20 cellular contexts compared by ENCODE assay signal in the genomic region with DNA sequence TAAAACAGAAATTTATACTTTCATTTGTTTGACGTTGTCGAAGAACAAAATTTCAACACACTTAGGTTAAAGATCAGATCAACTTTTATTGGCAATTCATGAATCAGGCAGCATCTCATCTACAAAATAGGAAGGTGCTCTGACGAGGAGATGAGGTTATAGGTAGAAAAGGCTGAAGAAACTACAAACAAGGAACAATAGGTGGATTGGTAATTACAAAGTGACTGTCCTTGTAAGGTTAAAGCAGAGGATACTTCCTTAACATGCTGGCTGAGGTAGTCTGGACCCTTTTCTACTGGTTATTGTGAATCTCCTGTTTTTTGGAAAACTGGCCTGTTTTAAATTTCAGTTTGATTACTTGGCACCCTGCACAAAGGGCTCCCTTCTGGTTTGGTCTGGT. TPM values are rescaled to one million over a fixed set of nuclear protein-coding genes. Genes with fewer than 3 reads are reported as not detected.
A peak's percentile ranks its signal among the peaks of the same experiment; 100 is the strongest.
DNase-seq lines count a peak whose midpoint lies in the region; ATAC-seq, FAIRE-seq and TF ChIP-seq lines count a peak whose summit lies in the region.
"Had no signal": no experiment of that assay in that cellular context is flagged by ENCODE, and none has a peak within 500 bp of the region (broad histone marks: within the 10 kb centered on the region; RNA-seq: fewer than 3 reads in every experiment).

No MANE protein-coding gene starts in this region.

- no peak overlapping the region for H4K8ac ChIP-seq in H1 (ENCODE audit: extremely low read depth, insufficient read depth, low read length)

- H3K9me3 ChIP-seq in HepG2 (ENCODE audit: low read length) (no peaks in the 10 kb centered on the region), right lobe of liver (no peaks in the 10 kb centered on the region), HEK293 (ENCODE audit: control insufficient read depth, insufficient read depth, low read depth, low read length) (no peaks in the 10 kb centered on the region), H1 (ENCODE audit: insufficient read depth in 2 of 2, low read depth in 1 of 2, low read length in 1 of 2) (peaks cover 0 to 2% of the 10 kb centered on the region in 2 experiments; a peak in 1 of 4 replicates), prostate gland (no peaks in the 10 kb centered on the region)

- H3K79me1 ChIP-seq in H1 (ENCODE audit: low read depth, low read length): no peaks in the 10 kb centered on the region

- BruUV-seq in HepG2 (replicated peaks; lab: Mats Ljungman, UMichigan): no TSS peak

- H3K36me3 ChIP-seq in HepG2 (replicated peaks in 1 of 2; ENCODE audit: control insufficient read depth in 1 of 2, insufficient read depth in 2 of 2, low read length in 2 of 2): no peaks in the 10 kb centered on the region
- no peaks in the 10 kb centered on the region for H3K36me3 ChIP-seq in right lobe of liver
- H3K36me3 ChIP-seq in HEK293 (ENCODE audit: control insufficient read depth in 2 of 2, insufficient read depth in 1 of 2, low read length in 2 of 2): no peaks in the 10 kb centered on the region
- no peaks in the 10 kb centered on the region for H3K36me3 ChIP-seq in H1 (ENCODE audit: control insufficient read depth in 2 of 4, insufficient read depth in 4 of 4, low read length in 3 of 4)
- no peaks in the 10 kb centered on the region for H3K36me3 ChIP-seq in prostate gland
- H3K36me3 ChIP-seq: BLaER1 had no signal

- no peak overlapping the region for H3K18ac ChIP-seq in H1 (ENCODE audit: extremely low read depth, low read length)

- intact Hi-C loops in HepG2 (cut with micrococcal nuclease; ENCODE audit: unreplicated experiment) (no loop called here), right lobe of liver (cut with DNase I) (no loop called here), prostate gland (cut with DNase I) (no loop called here)

- TF ChIP-seq EP300 in HepG2 (IDR thresholded peaks at IDR 0.05; ENCODE audit: low read depth in 2 of 2, low read length in 2 of 2) (no peak), HepG2 (CRISPR knock-in tag; IDR thresholded peaks at IDR 0.05; ENCODE audit: borderline replicate concordance) (no peak), H1 (IDR thresholded peaks at IDR 0.05; ENCODE audit: borderline replicate concordance in 1 of 2, low read depth in 2 of 2, low read length in 2 of 2) (no peak)

- H3K79me2 ChIP-seq in HepG2 (ENCODE audit: insufficient read depth, low read length) (no peaks in the 10 kb centered on the region), H1 (ENCODE audit: control insufficient read depth in 1 of 2, insufficient read depth in 2 of 2, low read length in 2 of 2) (no peaks in the 10 kb centered on the region)

- FAIRE-seq in HepG2 (lab: Jason Lieb, UNC) (no peak), H1 (lab: Jason Lieb, UNC) (no peak), urothelium cell line (lab: Jason Lieb, UNC) (no peak)
- FAIRE-seq: GM12891, GM19239 had no signal

- peaks cover 0 to 6% of the 10 kb centered on the region in 2 experiments; a peak in 1 of 5 replicates for H3K27me3 ChIP-seq in HepG2 (ENCODE audit: control insufficient read depth in 1 of 2, insufficient read depth in 2 of 2, low read length in 2 of 2)
- no peaks in the 10 kb centered on the region for H3K27me3 ChIP-seq in right lobe of liver
- peaks cover 0 to 7% (median 0%) of the 10 kb centered on the region in 4 experiments; a peak in 2 of 7 replicates for H3K27me3 ChIP-seq in H1 (replicated peaks in 1 of 4; ENCODE audit: control insufficient read depth in 3 of 4, extremely low read depth in 1 of 4, insufficient read depth in 3 of 4, low read length in 3 of 4)
- H3K27me3 ChIP-seq in prostate gland (replicated peaks; ENCODE audit: insufficient read depth): no peaks in the 10 kb centered on the region

- no peak overlapping the region for H3K56ac ChIP-seq in H1 (replicated peaks; ENCODE audit: insufficient read length, low read depth, low read length)

- no peak overlapping the region for H3K4me3 ChIP-seq in HepG2 (replicated peaks in 1 of 3; ENCODE audit: insufficient read depth in 1 of 3, low read depth in 2 of 3, low read length in 3 of 3)
- no peak overlapping the region for H3K4me3 ChIP-seq in right lobe of liver
- no peak overlapping the region for H3K4me3 ChIP-seq in HEK293 (ENCODE audit: low read depth, low read length)
- H3K4me3 ChIP-seq in H1 (ENCODE audit: extremely low read depth in 1 of 4, insufficient read depth in 2 of 4, low read depth in 3 of 4, low read length in 4 of 4): no peak overlapping the region
- no peak overlapping the region for H3K4me3 ChIP-seq in prostate gland
- H3K4me3 ChIP-seq: BLaER1 had no signal

- no peak for TF ChIP-seq CTCF in HepG2 (CRISPR knock-in tag; IDR thresholded peaks at IDR 0.05)
- no peak for TF ChIP-seq CTCF in right lobe of liver (IDR thresholded peaks at IDR 0.05)
- no peak for TF ChIP-seq CTCF in HEK293 (tag by site-specific recombination; IDR thresholded peaks at IDR 0.05)
- no peak for TF ChIP-seq CTCF in H1 (IDR thresholded peaks at IDR 0.05; ENCODE audit: control extremely low read depth in 1 of 3, insufficient read depth in 1 of 3, low read depth in 1 of 3, low read length in 3 of 3)
- TF ChIP-seq CTCF in prostate gland (IDR thresholded peaks at IDR 0.05): no peak

- in situ Hi-C loops in HepG2 (cut with HindIII; ENCODE audit: extremely low pct_ligation_motif_present, low pct_unique_long_range_greater_than_20kb): no loop called here

- no peak overlapping the region for H3K4me2 ChIP-seq in HepG2 (ENCODE audit: low read depth, low read length)
- H3K4me2 ChIP-seq in H1 (ENCODE audit: insufficient read depth in 1 of 2, low read depth in 2 of 2, low read length in 2 of 2): no peak overlapping the region
- H3K4me2 ChIP-seq: BLaER1 had no signal

- DNase-seq in HepG2 (ENCODE audit: low spot score) (no peak), right lobe of liver (no peak), H1 (ENCODE audit: low read depth in 1 of 2, low spot score in 2 of 2) (no peak), medulla oblongata (ENCODE audit: extremely low spot score) (no peak), urothelium cell line (ENCODE audit: low spot score) (no peak), prostate gland (ENCODE audit: low spot score) (no peak)
- DNase-seq: 8988T; CD8-positive, alpha-beta memory T cell; COR-L47; DMS 273 treated with DMSO at 0.1 percent for 48 hours; DMS53; DND-41; EL; H7 had no signal

- TF ChIP-seq POLR2A in HepG2 (IDR thresholded peaks at IDR 0.05; ENCODE audit: insufficient read depth in 1 of 2, low read depth in 2 of 2, low read length in 2 of 2) (no peak), right lobe of liver (IDR thresholded peaks at IDR 0.05) (no peak), H1 (IDR thresholded peaks at IDR 0.05; ENCODE audit: control extremely low read depth in 1 of 2, low read depth in 2 of 2, low read length in 2 of 2) (no peak), prostate gland (IDR thresholded peaks at IDR 0.05) (no peak)

- no peak overlapping the region for H2BK20ac ChIP-seq in H1 (ENCODE audit: low read length)

- H3K4ac ChIP-seq in H1 (replicated peaks; ENCODE audit: insufficient read length, low read depth, low read length): no peak overlapping the region

- H3K4me1 ChIP-seq in HepG2 (ENCODE audit: insufficient read depth, low read length) (peaks cover 42% of the 10 kb centered on the region), right lobe of liver (no peaks in the 10 kb centered on the region), HEK293 (ENCODE audit: control insufficient read depth, insufficient read depth, low read length) (peaks cover 3% of the 10 kb centered on the region), H1 (replicated peaks in 1 of 4; ENCODE audit: control insufficient read depth in 3 of 4, insufficient read depth in 4 of 4, low read length in 3 of 4) (no peaks in the 10 kb centered on the region), prostate gland (replicated peaks) (no peaks in the 10 kb centered on the region)
- H3K4me1 ChIP-seq: BLaER1 had no signal

- no peak overlapping the region for H2BK12ac ChIP-seq in H1 (ENCODE audit: low read depth, low read length)

- no peak for TF ChIP-seq RAD21 in HepG2 (CRISPR knock-in tag; IDR thresholded peaks at IDR 0.05)
- TF ChIP-seq RAD21 in H1 (IDR thresholded peaks at IDR 0.05 in 1 of 2, conservative IDR thresholded peaks at IDR 0.05 in 1 of 2; ENCODE audit: low read depth in 2 of 2, low read length in 2 of 2): no peak

- no peak overlapping the region for H4K91ac ChIP-seq in H1 (replicated peaks; ENCODE audit: insufficient read length, low read length)

- peaks cover 5% of the 10 kb centered on the region for H3K23me2 ChIP-seq in H1 (ENCODE audit: low read depth, low read length)

- no peak overlapping the region for H2AFZ ChIP-seq in HepG2 (ENCODE audit: low read length)
- H2AFZ ChIP-seq in H1 (ENCODE audit: low read length): peak overlapping the region; percentile 64; the same call in 1 of the 2 replicates

- CTCF ChIA-PET in HepG2 (lab: Yijun Ruan, JAX; ENCODE audit: low intra/inter-chr PET ratio, low total read pairs): no interaction called here
- CTCF ChIA-PET in HEK293 (lab: Yijun Ruan, JAX): interaction anchor here (0.6 to 0.9 kb wide), 2 partner anchors 24 to 900 kb away, joined by 3 read pairs; no protein-coding TSS in a partner anchor
- CTCF ChIA-PET in H1 (lab: Charles Lee; ENCODE audit: partially characterized antibody): no interaction called here

- POLR2A ChIA-PET in HepG2 (lab: Yijun Ruan, JAX) (no interaction called here), HEK293 (lab: Yijun Ruan, JAX) (no interaction called here), H1 (lab: Charles Lee; ENCODE audit: partially characterized antibody) (interaction anchor here (1.5 kb wide), 1 partner anchor 33 kb away, joined by 4 read pairs; a partner anchor contains a TSS)

- no peak overlapping the region for H2BK5ac ChIP-seq in H1 (ENCODE audit: low read depth, low read length)

- H2BK120ac ChIP-seq in H1 (replicated peaks; ENCODE audit: low read depth, low read length): no peak overlapping the region

- no peaks in the 10 kb centered on the region for H4K20me1 ChIP-seq in HepG2 (ENCODE audit: insufficient read depth, low read length)
- no peaks in the 10 kb centered on the region for H4K20me1 ChIP-seq in H1 (replicated peaks in 1 of 2; ENCODE audit: control insufficient read depth in 1 of 2, insufficient read depth in 2 of 2, low read length in 2 of 2)
- H4K20me1 ChIP-seq: BLaER1 had no signal

- ATAC-seq in HepG2 (no peak), right lobe of liver (no peak)
- ATAC-seq in activated CD4-positive, CD25-positive, alpha-beta regulatory T cell treated with anti-CD3 and anti-CD28 coated beads, Interleukin-2, amount 50 U/mL, for 24 hours: no peak

- WGBS in HepG2 (ENCODE audit: low lambda C conversion rate): 87% methylated on average over 3 of the region's 3 CpGs
- 50% methylated on average over 3 of the region's 3 CpGs for WGBS in right lobe of liver (ENCODE audit: insufficient coverage, low coverage, low lambda C conversion rate, missing lambda C conversion rate)
- WGBS in H1 (ENCODE audit: extremely low coverage in 1 of 2, insufficient coverage in 1 of 2, insufficient read length in 1 of 2, insufficient replicate concordance in 2 of 2, low coverage in 1 of 2, low lambda C conversion rate in 2 of 2, missing lambda C conversion rate in 1 of 2), 2 experiments: 90% methylated on average over 3 of the region's 3 CpGs; no CpG with 5 or more reads in 1 of the 2 experiments
- WGBS in prostate gland: 76% methylated on average over 3 of the region's 3 CpGs

- H2BK15ac ChIP-seq in H1 (ENCODE audit: low read length): no peak overlapping the region

- no peak overlapping the region for H3K27ac ChIP-seq in HepG2 (ENCODE audit: extremely low read length, insufficient read depth, low read length)
- H3K27ac ChIP-seq in right lobe of liver: no peak overlapping the region
- no peak overlapping the region for H3K27ac ChIP-seq in HEK293 (ENCODE audit: extremely low read depth, low read depth, low read length)
- no peak overlapping the region for H3K27ac ChIP-seq in H1 (ENCODE audit: low read depth, low read length)
- H3K27ac ChIP-seq in prostate gland: no peak overlapping the region
- H3K27ac ChIP-seq: BLaER1 had no signal

- no peak overlapping the region for H2AK5ac ChIP-seq in H1 (ENCODE audit: low read depth, low read length)

- H3K14ac ChIP-seq in H1 (ENCODE audit: insufficient read length): no peak overlapping the region

- H3K23ac ChIP-seq in H1 (ENCODE audit: insufficient read length): no peak overlapping the region

- no peak overlapping the region for H3K9ac ChIP-seq in HepG2 (ENCODE audit: insufficient read depth, low read depth, low read length)
- H3K9ac ChIP-seq in H1 (replicated peaks in 1 of 4; ENCODE audit: extremely low read depth in 1 of 4, low read depth in 3 of 4, low read length in 3 of 4): no peak overlapping the region; a peak in 1 of 7 replicates
- H3K9ac ChIP-seq: BLaER1 had no signal

- no peak overlapping the region for H4K5ac ChIP-seq in H1 (ENCODE audit: insufficient read length, low read depth, low read length)

RNA-seq across cellular contexts. Expression of a gene that starts 32.5 kb away (rescaled TPM):
- 79.0 and 88.6 TPM in 2 replicates for total RNA-seq in HepG2 (2016; rRNA removed; fragmentation: Illumina TruSeq; extraction: Trizol)
- 14.2 and 14.7 TPM in 2 replicates for total RNA-seq in HepG2 (2016; cell fraction: cytosol; rRNA removed; fragmentation: Illumina TruSeq; extraction: Trizol; ENCODE audit: low read depth)
- total RNA-seq in HepG2 (2016; cell fraction: insoluble cytoplasmic fraction; rRNA removed; fragmentation: Illumina TruSeq; extraction: Trizol): 82.1 and 84.2 TPM in 2 replicates
- 35.6 and 36.2 TPM in 2 replicates for total RNA-seq in HepG2 (2016; cell fraction: membrane; rRNA removed; fragmentation: Illumina TruSeq; extraction: Trizol)
- total RNA-seq in HepG2 (2016; cell fraction: nucleus; rRNA removed; fragmentation: Illumina TruSeq; extraction: Trizol): 86.3 and 102 TPM in 2 replicates
- polyA plus RNA-seq in HepG2 (2011; rRNA removed): 108 and 112 TPM in 2 replicates
- polyA plus RNA-seq in HepG2 (2011; cell fraction: cytosol; rRNA removed): 79.8 and 88.4 TPM in 2 replicates
- polyA plus RNA-seq in HepG2 (2011; cell fraction: nucleus; rRNA removed): 158 and 172 TPM in 2 replicates
- polyA plus RNA-seq in HepG2 (2012): 57.6 and 68.7 TPM in 2 replicates
- polyA plus RNA-seq in HepG2 (2016; cell fraction: cytosol; fragmentation: Illumina TruSeq; extraction: Trizol; ENCODE audit: low read depth): 6.2 and 6.6 TPM in 2 replicates
- polyA plus RNA-seq in HepG2 (2016; cell fraction: insoluble cytoplasmic fraction; fragmentation: Illumina TruSeq; extraction: Trizol; ENCODE audit: low read depth): 74.5 and 78.1 TPM in 2 replicates
- 14.8 and 17.7 TPM in 2 replicates for polyA plus RNA-seq in HepG2 (2016; cell fraction: membrane; fragmentation: Illumina TruSeq; extraction: Trizol; ENCODE audit: low read depth)
- polyA plus RNA-seq in HepG2 (2016; cell fraction: nucleus; fragmentation: Illumina TruSeq; extraction: Trizol; ENCODE audit: insufficient read depth, low read depth): 88.3 and 97.6 TPM in 2 replicates
- polyA minus RNA-seq in HepG2 (2011; rRNA and poly(A)+ RNA removed; ENCODE audit: low replicate concordance): 155 and 156 TPM in 2 replicates
- 47.8 and 51.6 TPM in 2 replicates for polyA minus RNA-seq in HepG2 (2011; cell fraction: cytosol; rRNA and poly(A)+ RNA removed)
- polyA minus RNA-seq in HepG2 (2011; cell fraction: nucleus; rRNA and poly(A)+ RNA removed): 183 and 209 TPM in 2 replicates
- 10 to 100 TPM; 31.5 to 54.8 (median 36.7) TPM for total RNA-seq in right lobe of liver
- 76.4 and 78.9 TPM in 2 replicates for total RNA-seq in H1 (2021; fragmentation: NEBNext Ultra II Directional; extraction: Animal tissue kit (Norgen Biotek cat#: 25700))
- polyA plus RNA-seq in H1 (2011; rRNA removed): 61.2 and 85.9 TPM in 2 replicates
- 67.9 TPM for polyA plus RNA-seq in H1 (2011; cell fraction: cytosol; rRNA removed)
- 84.9 TPM for polyA plus RNA-seq in H1 (2011; cell fraction: nucleus; rRNA removed)
- polyA plus RNA-seq in H1 (2012, experiment 1 of 2): 59.9 to 67.2 TPM (median 65.2 TPM) in 4 replicates
- polyA plus RNA-seq in H1 (2012, experiment 2 of 2): 79.0 TPM
- polyA plus RNA-seq in H1 (2013, experiment 1 of 2): 44.6 TPM
- 42.9 TPM for polyA plus RNA-seq in H1 (2013, experiment 2 of 2)
- 105 and 114 TPM in 2 replicates for polyA minus RNA-seq in H1 (2011; rRNA and poly(A)+ RNA removed)
- 70.7 TPM for polyA minus RNA-seq in H1 (2011; cell fraction: cytosol; rRNA and poly(A)+ RNA removed)
- polyA minus RNA-seq in H1 (2011; cell fraction: nucleus; rRNA and poly(A)+ RNA removed): 92.8 TPM
- 10 to 100 TPM; 79.2 to 85.7 TPM for total RNA-seq in prostate gland

RNA-seq across cellular contexts. Expression of a gene that starts 48.8 kb away (rescaled TPM):
- not detected in 2 replicates for total RNA-seq in HepG2 (2016; rRNA removed; fragmentation: Illumina TruSeq; extraction: Trizol)
- total RNA-seq in HepG2 (2016; cell fraction: cytosol; rRNA removed; fragmentation: Illumina TruSeq; extraction: Trizol; ENCODE audit: low read depth): not detected in 2 replicates
- not detected in 2 replicates for total RNA-seq in HepG2 (2016; cell fraction: insoluble cytoplasmic fraction; rRNA removed; fragmentation: Illumina TruSeq; extraction: Trizol)
- total RNA-seq in HepG2 (2016; cell fraction: membrane; rRNA removed; fragmentation: Illumina TruSeq; extraction: Trizol): not detected in 2 replicates
- total RNA-seq in HepG2 (2016; cell fraction: nucleus; rRNA removed; fragmentation: Illumina TruSeq; extraction: Trizol): not detected in 2 replicates
- not detected in 2 replicates for polyA plus RNA-seq in HepG2 (2011; rRNA removed)
- not detected in 2 replicates for polyA plus RNA-seq in HepG2 (2011; cell fraction: cytosol; rRNA removed)
- polyA plus RNA-seq in HepG2 (2011; cell fraction: nucleus; rRNA removed): not detected in 2 replicates
- polyA plus RNA-seq in HepG2 (2012): not detected in 2 replicates
- not detected in 2 replicates for polyA plus RNA-seq in HepG2 (2016; cell fraction: cytosol; fragmentation: Illumina TruSeq; extraction: Trizol; ENCODE audit: low read depth)
- polyA plus RNA-seq in HepG2 (2016; cell fraction: insoluble cytoplasmic fraction; fragmentation: Illumina TruSeq; extraction: Trizol; ENCODE audit: low read depth): not detected in 2 replicates
- polyA plus RNA-seq in HepG2 (2016; cell fraction: membrane; fragmentation: Illumina TruSeq; extraction: Trizol; ENCODE audit: low read depth): not detected in 2 replicates
- not detected in 2 replicates for polyA plus RNA-seq in HepG2 (2016; cell fraction: nucleus; fragmentation: Illumina TruSeq; extraction: Trizol; ENCODE audit: insufficient read depth, low read depth)
- polyA minus RNA-seq in HepG2 (2011; rRNA and poly(A)+ RNA removed; ENCODE audit: low replicate concordance): 1.1 TPM in 1 of 2 replicates, not detected in the other
- polyA minus RNA-seq in HepG2 (2011; cell fraction: cytosol; rRNA and poly(A)+ RNA removed): not detected in 2 replicates
- polyA minus RNA-seq in HepG2 (2011; cell fraction: nucleus; rRNA and poly(A)+ RNA removed): not detected in 2 replicates
- total RNA-seq in right lobe of liver: under 1 TPM; 0.18 to 0.62 (median 0.41) TPM
- total RNA-seq in H1 (2021; fragmentation: NEBNext Ultra II Directional; extraction: Animal tissue kit (Norgen Biotek cat#: 25700)): 4.2 and 4.3 TPM in 2 replicates
- polyA plus RNA-seq in H1 (2011; rRNA removed): 1.4 and 1.9 TPM in 2 replicates
- 3.1 TPM for polyA plus RNA-seq in H1 (2011; cell fraction: cytosol; rRNA removed)
- polyA plus RNA-seq in H1 (2011; cell fraction: nucleus; rRNA removed): 2.4 TPM
- 1.9 to 3.4 TPM (median 2.9 TPM) in 4 replicates for polyA plus RNA-seq in H1 (2012, experiment 1 of 2)
- polyA plus RNA-seq in H1 (2012, experiment 2 of 2): 0.26 TPM
- 2.2 TPM for polyA plus RNA-seq in H1 (2013, experiment 1 of 2)
- polyA plus RNA-seq in H1 (2013, experiment 2 of 2): 2.0 TPM
- polyA minus RNA-seq in H1 (2011; rRNA and poly(A)+ RNA removed): 4.4 and 4.6 TPM in 2 replicates
- polyA minus RNA-seq in H1 (2011; cell fraction: cytosol; rRNA and poly(A)+ RNA removed): 1.6 TPM
- 5.1 TPM for polyA minus RNA-seq in H1 (2011; cell fraction: nucleus; rRNA and poly(A)+ RNA removed)
- 1 to 10 TPM; 1.9 to 4.3 TPM for total RNA-seq in prostate gland
- total RNA-seq: G401 had no signal
- polyA plus RNA-seq: CD8-positive, alpha-beta memory T cell had no signal
